ENCODE assay signal across 1 cellular context in genomic region chr14:21072781-21073339, GRCh38.
TF ChIP-seq lines count a peak whose summit lies in the region.

No MANE protein-coding gene starts in this region.

TF ChIP-seq in HepG2, 621 proteins besides CTCF, POLR2A, EP300 and RAD21 (continued from another document):
- TF ChIP-seq ZNF407 (CRISPR knock-in tag; IDR thresholded peaks at IDR 0.05; ENCODE audit: not compliant biosample characterization), result no peak
- TF ChIP-seq ZBTB44 (CRISPR knock-in tag; IDR thresholded peaks at IDR 0.05), result no peak
- no peak for TF ChIP-seq SETDB1 (CRISPR knock-in tag; IDR thresholded peaks at IDR 0.05; ENCODE audit: borderline replicate concordance)
- no peak for TF ChIP-seq ZNF589 (CRISPR knock-in tag; conservative IDR thresholded peaks at IDR 0.05)
- TF ChIP-seq SKI (IDR thresholded peaks at IDR 0.05; ENCODE audit: partially characterized antibody), result no peak
- no peak for TF ChIP-seq HMGXB3 (CRISPR knock-in tag; IDR thresholded peaks at IDR 0.05; ENCODE audit: borderline replicate concordance)
- TF ChIP-seq REXO4 (CRISPR knock-in tag; IDR thresholded peaks at IDR 0.05; ENCODE audit: borderline replicate concordance), result no peak
- TF ChIP-seq HOMEZ (CRISPR knock-in tag; IDR thresholded peaks at IDR 0.05; ENCODE audit: low read depth), result no peak
- no peak for TF ChIP-seq KDM6A (CRISPR knock-in tag; IDR thresholded peaks at IDR 0.05; ENCODE audit: low read depth)
- TF ChIP-seq ZFP36 (IDR thresholded peaks at IDR 0.05; ENCODE audit: borderline replicate concordance, low read depth, low read length, partially characterized antibody), result no peak
- no peak for TF ChIP-seq ZBTB38 (CRISPR knock-in tag; IDR thresholded peaks at IDR 0.05)
- no peak for TF ChIP-seq SAP130 (CRISPR knock-in tag; IDR thresholded peaks at IDR 0.05; ENCODE audit: low read depth)
- TF ChIP-seq KDM1A (CRISPR knock-in tag; IDR thresholded peaks at IDR 0.05), result no peak
- TF ChIP-seq ZNF598 (CRISPR knock-in tag; IDR thresholded peaks at IDR 0.05; ENCODE audit: borderline replicate concordance), result 0 out of 2 replicates have a peak, but pooled peaks have one; percentile 54
- TF ChIP-seq ZNF274 (CRISPR knock-in tag; IDR thresholded peaks at IDR 0.05), result 0 out of 2 replicates have a peak, but pooled peaks have one; percentile 34
- TF ChIP-seq AKAP8 (CRISPR knock-in tag; IDR thresholded peaks at IDR 0.05), result no peak; the same call in 1 of the 2 replicates
- TF ChIP-seq ZNF687 (CRISPR knock-in tag; IDR thresholded peaks at IDR 0.05), result peak; percentile 39
- TF ChIP-seq NFE2L1 (CRISPR knock-in tag; IDR thresholded peaks at IDR 0.05; ENCODE audit: borderline replicate concordance), result no peak
- no peak for TF ChIP-seq DZIP1 (CRISPR knock-in tag; IDR thresholded peaks at IDR 0.05)
- no peak for TF ChIP-seq HNRNPH1 (optimal IDR thresholded peaks at IDR 0.05; ENCODE audit: low read depth, low read length)
- no peak for TF ChIP-seq E2F2 (CRISPR knock-in tag; IDR thresholded peaks at IDR 0.05; ENCODE audit: borderline replicate concordance)
- no peak for TF ChIP-seq ZNF484 (CRISPR knock-in tag; IDR thresholded peaks at IDR 0.05; ENCODE audit: borderline replicate concordance, low read depth)
